28 cellular contexts compared by ENCODE assay signal in the genomic region with DNA sequence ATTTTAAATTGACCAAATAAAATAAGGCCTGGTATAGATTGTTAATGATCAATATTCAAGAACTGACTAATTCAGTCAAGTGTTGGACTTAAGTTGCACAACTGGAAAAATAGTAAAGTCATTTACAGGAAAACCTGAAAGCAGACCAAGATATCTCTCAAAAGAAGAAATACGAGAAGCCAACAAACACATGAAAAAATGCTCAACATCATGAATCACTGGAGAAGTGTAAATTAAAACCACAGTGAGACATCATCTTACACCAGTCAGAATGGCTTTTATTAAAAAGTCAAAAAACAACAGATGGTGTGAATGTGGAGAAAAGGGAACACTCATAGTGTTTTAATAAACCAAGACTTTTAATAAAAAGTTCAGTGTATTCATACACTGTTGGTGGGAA.
"Had no signal": no experiment of that assay in that cellular context is flagged by ENCODE, and none has a peak within 500 bp of the region (broad histone marks: within the 10 kb centered on the region; RNA-seq: fewer than 3 reads in every experiment).

No MANE protein-coding gene starts in this region.

- H3K9me3 ChIP-seq: adrenal gland, Peyer's patch, SJSA1, SK-N-SH had no signal

- H3K4me1 ChIP-seq: adrenal gland, Peyer's patch, SJSA1 had no signal

- H3K36me3 ChIP-seq: adrenal gland, brain microvascular endothelial cell, Peyer's patch, SJSA1 had no signal

- H3K4me1 Mint-ChIP-seq: activated CD4-positive, alpha-beta T cell treated with anti-CD3 and anti-CD28 coated beads, Interleukin-2, amount 10 ng/mL, durations not matched to agents 24 days and 14 days had no signal

- H3K27ac ChIP-seq: adrenal gland, brain microvascular endothelial cell, Peyer's patch, SJSA1 had no signal

- H3K27me3 ChIP-seq: adrenal gland, brain microvascular endothelial cell, Peyer's patch, SJSA1 had no signal

- H3K4me3 Mint-ChIP-seq: activated CD4-positive, alpha-beta T cell treated with anti-CD3 and anti-CD28 coated beads, Interleukin-2, amount 10 ng/mL, durations not matched to agents 24 days and 14 days; activated CD8-positive, alpha-beta T cell treated with anti-CD3 and anti-CD28 coated beads for 36 hours; activated naive CD4-positive, alpha-beta T cell treated with anti-CD3 and anti-CD28 coated beads for 36 hours; activated T-cell treated with anti-CD3 and anti-CD28 coated beads, Interleukin-2, amount 50 U/mL, for 24 hours; T-helper 1 cell treated with Interleukin-12 subunit alpha and Interleukin-12 subunit beta and Interleukin-4 antibody, amounts not matched to agents 30 μg/mL and 1 μg/mL, for 36 hours; T-helper 2 cell treated with Interferon-gamma antibody and Interleukin-4, amounts not matched to agents 5 μg/mL and 100 μg/mL, for 36 hours had no signal

- DNase-seq: activated CD4-positive, alpha-beta T cell treated with anti-CD3 and anti-CD28 coated beads, Interleukin-2, amount 10 ng/mL, durations not matched to agents 24 days and 14 days; activated CD4-positive, alpha-beta T cell treated with anti-CD3 and anti-CD28 coated beads, Interleukin-2, amount 50 U/mL, for 4 hours; activated CD8-positive, alpha-beta T cell treated with anti-CD3 and anti-CD28 coated beads for 36 hours; activated gamma-delta T cell; activated naive CD4-positive, alpha-beta T cell treated with anti-CD3 and anti-CD28 coated beads for 36 hours; activated T-cell treated with anti-CD3 and anti-CD28 coated beads, Interleukin-2, amount 50 U/mL, for 24 hours; adrenal gland; brain microvascular endothelial cell; NCI-H1105; NCI-H1417 treated with DMSO at 0.1 percent for 48 hours; NCI-H1694; NCI-H1930; NCI-H2081 treated with DMSO at 0.1 percent for 48 hours; NCI-H345; NCI-H524 treated with DMSO at 0.1 percent for 48 hours; NK-92 treated with Interleukin-12 subunit alpha and Interleukin-12 subunit beta, amount 100 ng/mL, for 24 hours; PC-3; Peyer's patch; RPMI8226; SHP77 treated with DMSO at 0.1 percent for 48 hours; SK-N-SH had no signal

- H3K4me2 ChIP-seq: SK-N-SH had no signal

- H3K27me3 Mint-ChIP-seq: activated CD4-positive, alpha-beta T cell treated with anti-CD3 and anti-CD28 coated beads, Interleukin-2, amount 10 ng/mL, durations not matched to agents 24 days and 14 days; activated CD8-positive, alpha-beta T cell treated with anti-CD3 and anti-CD28 coated beads for 36 hours; activated T-cell treated with anti-CD3 and anti-CD28 coated beads, Interleukin-2, amount 50 U/mL, for 24 hours had no signal

- H3K27ac Mint-ChIP-seq: activated CD4-positive, alpha-beta T cell treated with anti-CD3 and anti-CD28 coated beads, Interleukin-2, amount 10 ng/mL, durations not matched to agents 24 days and 14 days; activated CD8-positive, alpha-beta T cell treated with anti-CD3 and anti-CD28 coated beads for 36 hours; activated naive CD4-positive, alpha-beta T cell treated with anti-CD3 and anti-CD28 coated beads for 36 hours; activated naive CD4-positive, alpha-beta T cell treated with anti-CD3 and anti-CD28 coated beads, Interleukin-2, amount 50 U/mL, for 72 hours; activated T-cell treated with anti-CD3 and anti-CD28 coated beads, Interleukin-2, amount 50 U/mL, for 24 hours; activated T-helper 2 cell treated with anti-CD3 and anti-CD28 coated beads, Interferon-gamma antibody, Interleukin-2, Interleukin-4, amounts not matched to agents 10 μg/mL and 5 μg/mL and 100 μg/mL, durations not matched to agents 14 hours and 24 hours and 36 hours; T-helper 1 cell treated with Interleukin-12 subunit alpha and Interleukin-12 subunit beta and Interleukin-4 antibody, amounts not matched to agents 30 μg/mL and 1 μg/mL, for 36 hours; T-helper 2 cell treated with Interferon-gamma antibody and Interleukin-4, amounts not matched to agents 5 μg/mL and 100 μg/mL, for 36 hours had no signal

- H3K9ac ChIP-seq: SK-N-SH had no signal

- FAIRE-seq: K562, TTC549 had no signal

- H3K4me3 ChIP-seq: adrenal gland, K562, Peyer's patch, SJSA1 had no signal
